In genomic region chr2:110885256-110885655, GRCh38 we compare ENCODE assay signal across 35 cellular contexts.
"Had no signal": no experiment of that assay in that cellular context is flagged by ENCODE, and none has a peak within 500 bp of the region (broad histone marks: within the 10 kb centered on the region; RNA-seq: fewer than 3 reads in every experiment).

No MANE protein-coding gene starts in this region.

- H3K36me3 ChIP-seq: MG63 had no signal

- DNase-seq: Karpas-422, Kasumi-1, MG63, MM.1S, MV-4-11, NCI-H1048, NCI-H1092, NCI-H1092 treated with DMSO at 0.1 percent for 48 hours, NCI-H1105, NCI-H1105 treated with DMSO at 0.1 percent for 48 hours, NCI-H1417, NCI-H1417 treated with DMSO at 0.1 percent for 48 hours, NCI-H1436, NCI-H1436 treated with DMSO at 0.1 percent for 48 hours, NCI-H146, NCI-H1694, NCI-H1694 treated with DMSO at 0.1 percent for 48 hours, NCI-H187, NCI-H187 treated with DMSO at 0.1 percent for 48 hours, NCI-H1930, NCI-H2029, NCI-H2029 treated with DMSO at 0.1 percent for 48 hours, NCI-H2081, NCI-H2081 treated with DMSO at 0.1 percent for 48 hours, NCI-H2107, NCI-H2171, NCI-H2171 treated with DMSO at 0.1 percent for 48 hours, NCI-H2227 treated with DMSO at 0.1 percent for 48 hours, NCI-H226, NCI-H345, NCI-H446, NCI-H446 treated with DMSO at 0.1 percent for 48 hours, NCI-H510A, NCI-H510A treated with DMSO at 0.1 percent for 48 hours, NCI-H524 had no signal

- H3K9me3 ChIP-seq: MG63 had no signal

- H3K4me3 ChIP-seq: MG63 had no signal
